In genomic region chr3:104612218-104612617, GRCh38 we compare ENCODE assay signal across 21 cellular contexts.
"Had no signal": no experiment of that assay in that cellular context is flagged by ENCODE, and none has a peak within 500 bp of the region (broad histone marks: within the 10 kb centered on the region; RNA-seq: fewer than 3 reads in every experiment).

No MANE protein-coding gene starts in this region.

- H3K27ac ChIP-seq: cardiac muscle cell, right atrium auricular region, tibial nerve, uterus, WERI-Rb-1 had no signal

- H3K27me3 ChIP-seq: cardiac muscle cell, right atrium auricular region, tibial nerve, uterus had no signal

- H3K36me3 Mint-ChIP-seq: activated naive CD8-positive, alpha-beta T cell had no signal

- H3K27me3 Mint-ChIP-seq: progenitor cell of endocrine pancreas had no signal

- H3K9me3 Mint-ChIP-seq: activated T-helper 1 cell treated with anti-CD3 and anti-CD28 coated beads, Interleukin-12 subunit alpha, Interleukin-12 subunit beta, Interleukin-2, Interleukin-4 antibody, amounts not matched to agents 30 ng/mL and 10 ng/mL and 1 ng/mL, durations not matched to agents 14 hours and 24 hours and 36 hours; endodermal cell had no signal

- H3K9me3 ChIP-seq: right atrium auricular region, tibial nerve, uterus had no signal

- H3K4me3 Mint-ChIP-seq: activated naive CD8-positive, alpha-beta T cell; activated T-helper 1 cell treated with anti-CD3 and anti-CD28 coated beads, Interleukin-12 subunit alpha, Interleukin-12 subunit beta, Interleukin-2, Interleukin-4 antibody, amounts not matched to agents 30 ng/mL and 10 ng/mL and 1 ng/mL, durations not matched to agents 14 hours and 24 hours and 36 hours; endodermal cell; T-helper 17 cell had no signal

- H3K36me3 ChIP-seq: cardiac muscle cell, right atrium auricular region, tibial nerve, uterus, WERI-Rb-1 had no signal

- H3K27ac Mint-ChIP-seq: activated naive CD8-positive, alpha-beta T cell; activated T-helper 1 cell treated with anti-CD3 and anti-CD28 coated beads, Interleukin-12 subunit alpha, Interleukin-12 subunit beta, Interleukin-2, Interleukin-4 antibody, amounts not matched to agents 30 ng/mL and 10 ng/mL and 1 ng/mL, durations not matched to agents 14 hours and 24 hours and 36 hours; endodermal cell; progenitor cell of endocrine pancreas; T-helper 17 cell had no signal

- H3K4me1 ChIP-seq: right atrium auricular region, uterus had no signal

- ATAC-seq: left lobe of liver, T-helper 17 cell had no signal

- H3K4me3 ChIP-seq: cardiac muscle cell, lung, right atrium auricular region, tibial nerve, uterus had no signal

- H3K4me1 Mint-ChIP-seq: endodermal cell, T-helper 17 cell had no signal

- DNase-seq: activated CD4-positive, alpha-beta T cell treated with anti-CD3 and anti-CD28 coated beads for 1 hour; activated CD4-positive, alpha-beta T cell treated with anti-CD3 and anti-CD28 coated beads, Interleukin-2, amount 50 U/mL, for 4 hours; activated gamma-delta T cell treated with Interleukin-2 at 50 U/mL for 16 hours; endodermal cell; foreskin melanocyte; occipital lobe; stimulated activated CD4-positive, alpha-beta T cell treated with anti-CD3 and anti-CD28 coated beads, Interleukin-12 subunit alpha, Interleukin-12 subunit beta, amount 100 ng/mL, for 4 hours; stimulated activated CD4-positive, alpha-beta T cell treated with anti-CD3 and anti-CD28 coated beads, Interleukin-1b, Interleukin-23, amount 100 ng/mL, for 48 hours; stimulated activated CD8-positive, alpha-beta memory T cell treated with anti-CD3 and anti-CD28 coated beads, Interleukin-4, amount 100 ng/mL, for 48 hours; stimulated activated naive CD4-positive, alpha-beta T cell; T-helper 17 cell; uterus; WERI-Rb-1 had no signal
